Comparison of ENCODE assay signal across 12 cellular contexts in the genomic region with DNA sequence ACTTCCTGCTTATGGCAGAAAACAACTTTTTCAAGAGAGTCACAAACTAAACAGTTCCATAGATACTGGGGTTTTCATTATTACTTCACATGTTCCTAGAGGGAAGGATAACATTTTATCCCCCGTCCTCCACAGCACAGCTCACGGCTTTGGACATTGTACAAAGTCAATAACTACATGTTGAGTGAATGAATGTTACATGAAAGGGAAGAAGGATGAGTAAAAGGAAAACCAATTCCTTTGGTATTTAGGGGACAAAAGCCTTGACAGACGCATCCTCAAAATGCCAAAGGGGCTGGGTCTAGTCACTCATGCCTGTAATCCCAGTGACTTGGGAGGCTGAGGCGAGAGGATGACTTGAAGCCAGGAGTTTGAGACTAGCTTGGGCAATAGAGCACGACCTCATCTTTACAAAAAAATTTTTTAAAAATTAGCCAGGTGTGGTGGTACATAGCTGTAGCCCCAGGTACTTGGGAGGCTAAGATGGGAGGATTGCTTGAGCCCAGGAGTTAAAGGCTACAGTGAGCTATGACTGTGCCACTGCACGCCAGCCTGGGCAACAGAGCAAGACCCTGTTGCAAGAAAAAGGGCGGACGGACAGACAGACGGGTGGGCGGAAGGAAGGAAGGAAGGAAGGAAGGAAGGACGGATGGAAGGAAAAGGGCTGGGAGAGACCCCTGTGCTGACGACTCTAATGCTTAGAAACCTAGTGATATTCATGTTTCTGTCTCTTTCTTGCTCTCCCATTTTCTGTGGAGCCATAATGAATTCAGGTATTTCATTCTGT. TPM values are rescaled to one million over a fixed set of nuclear protein-coding genes. Genes with fewer than 3 reads are reported as not detected.
DNase-seq lines count a peak whose midpoint lies in the region; ATAC-seq and TF ChIP-seq lines count a peak whose summit lies in the region.
"Had no signal": no experiment of that assay in that cellular context is flagged by ENCODE, and none has a peak within 500 bp of the region (broad histone marks: within the 10 kb centered on the region; RNA-seq: fewer than 3 reads in every experiment).

No MANE protein-coding gene starts in this region.

- H3K27ac Mint-ChIP-seq in MCF 10A (ENCODE audit: low read depth, unreplicated experiment) = peak overlapping the region; percentile 95

- no TSS peak for BruUV-seq in MCF 10A (replicated peaks; lab: Mats Ljungman, UMichigan)

- no peak for ATAC-seq in heart right ventricle
- ATAC-seq in left cardiac atrium = no peak
- no peak for ATAC-seq in upper lobe of right lung
- ATAC-seq in HG03457 (IDR thresholded peaks at IDR 0.05; ENCODE audit: unreplicated experiment) = no peak

- H3K36me3 ChIP-seq in heart right ventricle (peaks cover 0 to 98% (median 32%) of the 10 kb centered on the region in 9 donors), mesodermal cell (ENCODE audit: control insufficient read depth, insufficient read depth, low read length) (peaks cover 55% of the 10 kb centered on the region), upper lobe of right lung (peaks cover 97% of the 10 kb centered on the region)

- TF ChIP-seq CTCF in heart right ventricle (IDR thresholded peaks at IDR 0.05) = no peak
- no peak for TF ChIP-seq CTCF in MCF 10A (IDR thresholded peaks at IDR 0.05; ENCODE audit: unreplicated experiment)
- TF ChIP-seq CTCF in upper lobe of right lung (IDR thresholded peaks at IDR 0.05) = no peak

- DNase-seq in heart right ventricle (no peak), left cardiac atrium (no peak), MCF 10A (ENCODE audit: unreplicated experiment) (no peak), upper lobe of right lung (no peak), DMS 273 treated with DMSO at 0.1 percent for 48 hours (lab: John Stamatoyannopoulos, UW) (no peak)
- no peak for DNase-seq in activated T-cell treated with anti-CD3 and anti-CD28 coated beads, Interleukin-2, amount 50 U/mL, for 1 hour
- DNase-seq: BE2C, H7, NCI-H2171 treated with DMSO at 0.1 percent for 48 hours had no signal

- no peaks in the 10 kb centered on the region for H3K27me3 Mint-ChIP-seq in MCF 10A (ENCODE audit: insufficient read depth, unreplicated experiment)

- H3K4me3 ChIP-seq in heart right ventricle (no peak overlapping the region), mesodermal cell (ENCODE audit: extremely low read depth, insufficient read depth, low read length, poor library complexity, severe bottlenecking) (no peak overlapping the region), upper lobe of right lung (no peak overlapping the region)

- CTCF ChIA-PET in MCF 10A (lab: Yijun Ruan, JAX) = interaction anchor here (0.6 to 27.4 kb wide), 11 partner anchors 12 to 752 kb away, joined by 3 to 566 read pairs (median 3); a partner anchor contains a TSS

- H3K9me3 ChIP-seq in heart right ventricle (no peaks in the 10 kb centered on the region), mesodermal cell (ENCODE audit: control insufficient read depth, low read length) (no peaks in the 10 kb centered on the region), upper lobe of right lung (no peaks in the 10 kb centered on the region)
- H3K9me3 ChIP-seq: BE2C had no signal

- peak overlapping the region in 9 of 10 donors; percentile 58 to 91 (median 71) for H3K27ac ChIP-seq in heart right ventricle
- peak overlapping the region; percentile 97 for H3K27ac ChIP-seq in mesodermal cell (ENCODE audit: low read depth, low read length, severe bottlenecking)
- peak overlapping the region; percentile 45 for H3K27ac ChIP-seq in upper lobe of right lung

- H3K36me3 Mint-ChIP-seq in MCF 10A (ENCODE audit: insufficient read depth, unreplicated experiment) = peaks cover 75% of the 10 kb centered on the region

- H3K9me3 Mint-ChIP-seq in MCF 10A (ENCODE audit: unreplicated experiment) = no peaks in the 10 kb centered on the region

- intact Hi-C loops in heart right ventricle (cut with DNase I) = loop anchor here in 1 of 10 donors (5.0 kb wide), 1 partner anchor 85 kb away; a partner anchor contains a TSS
- intact Hi-C loops in left cardiac atrium (cut with DNase I) = no loop called here
- intact Hi-C loops in MCF 10A (cut with micrococcal nuclease) = no loop called here
- intact Hi-C loops in upper lobe of right lung (cut with DNase I) = no loop called here

- H3K4me1 ChIP-seq in heart right ventricle (peaks cover 38 to 82% (median 67%) of the 10 kb centered on the region in 9 donors), mesodermal cell (ENCODE audit: control insufficient read depth, insufficient read depth, low read length, poor library complexity, severe bottlenecking) (peaks cover 57% of the 10 kb centered on the region), upper lobe of right lung (peaks cover 36% of the 10 kb centered on the region)

- H3K27me3 ChIP-seq in heart right ventricle = no peaks in the 10 kb centered on the region
- no peaks in the 10 kb centered on the region for H3K27me3 ChIP-seq in upper lobe of right lung
- H3K27me3 ChIP-seq: BE2C had no signal

- POLR2A ChIA-PET in MCF 10A (lab: Yijun Ruan, JAX) = interaction anchor here (1.0 to 10.5 kb wide), 19 partner anchors 8 to 146 kb away, joined by 3 to 253 read pairs (median 6); a partner anchor contains a TSS

- no peak overlapping the region for H3K4me3 Mint-ChIP-seq in MCF 10A (ENCODE audit: unreplicated experiment)

- WGBS in heart right ventricle, 2 donors = 80 to 89% methylated on average over 12 of the region's 12 CpGs
- WGBS in mesodermal cell (ENCODE audit: insufficient coverage in 2 of 2), 2 experiments = 95 to 100% methylated on average over 5 to 8 of the region's 12 CpGs

- peaks cover 40% of the 10 kb centered on the region for H3K4me1 Mint-ChIP-seq in MCF 10A (ENCODE audit: insufficient read depth, unreplicated experiment)

RNA-seq across cellular contexts. Expression of a gene that starts 14.6 kb away (rescaled TPM):
- total RNA-seq in heart right ventricle (10 to 100 TPM; 37.1 to 52.1 (median 42.5) TPM), left cardiac atrium (10 to 100 TPM; 46.3 to 49.4 TPM), MCF 10A (2022) (75.3 and 90.1 TPM in 2 replicates), upper lobe of right lung (65.0 TPM)
- polyA plus RNA-seq in heart right ventricle = 10 to 100 TPM; 17.6 to 29.0 TPM
- 33.9 TPM for polyA plus RNA-seq in mesodermal cell (2013, experiment 1 of 2)
- 31.7 TPM for polyA plus RNA-seq in mesodermal cell (2013, experiment 2 of 2)

RNA-seq across cellular contexts. Expression of a gene that starts 30.5 kb away (rescaled TPM):
- total RNA-seq in heart right ventricle (10 to 100 TPM; 10.4 to 15.1 (median 13.1) TPM), left cardiac atrium (10 to 100 TPM; 12.8 to 15.6 TPM), MCF 10A (2022) (26.3 and 27.5 TPM in 2 replicates), upper lobe of right lung (22.5 TPM)
- 1 to 10 TPM; 5.9 to 8.0 TPM for polyA plus RNA-seq in heart right ventricle
- 18.9 TPM for polyA plus RNA-seq in mesodermal cell (2013, experiment 1 of 2)
- polyA plus RNA-seq in mesodermal cell (2013, experiment 2 of 2) = 19.5 TPM

RNA-seq across cellular contexts. Expression of a gene that starts 34.4 kb away (rescaled TPM):
- 10 to 100 TPM; 12.6 to 38.4 (median 24.0) TPM for total RNA-seq in heart right ventricle
- polyA plus RNA-seq in heart right ventricle = 1 to 10 TPM; 6.5 to 8.9 TPM
- 10 to 100 TPM; 23.1 to 23.8 TPM for total RNA-seq in left cardiac atrium
- total RNA-seq in MCF 10A (2022) = 19.2 and 26.5 TPM in 2 replicates
- 42.8 TPM for polyA plus RNA-seq in mesodermal cell (2013, experiment 1 of 2)
- 45.9 TPM for polyA plus RNA-seq in mesodermal cell (2013, experiment 2 of 2)
- total RNA-seq in upper lobe of right lung = 45.8 TPM

RNA-seq across cellular contexts. Expression of a gene that starts 58.1 kb away (rescaled TPM):
- 100 to 1,000 TPM; 119 to 157 (median 147) TPM for total RNA-seq in heart right ventricle
- polyA plus RNA-seq in heart right ventricle = 100 to 1,000 TPM; 222 to 300 TPM
- total RNA-seq in left cardiac atrium = 100 to 1,000 TPM; 134 to 136 TPM
- total RNA-seq in MCF 10A (2022) = 266 and 285 TPM in 2 replicates
- 186 TPM for polyA plus RNA-seq in mesodermal cell (2013, experiment 1 of 2)
- polyA plus RNA-seq in mesodermal cell (2013, experiment 2 of 2) = 173 TPM
- 112 TPM for total RNA-seq in upper lobe of right lung

RNA-seq across cellular contexts. Expression of a gene that starts 59.9 kb away (rescaled TPM):
- 100 to 1,000 TPM in 1 of 10 donors, 10 to 100 TPM in 9; 32.3 to 112 (median 59.7) TPM for total RNA-seq in heart right ventricle
- polyA plus RNA-seq in heart right ventricle = 10 to 100 TPM; 20.7 to 54.1 TPM
- total RNA-seq in left cardiac atrium = 10 to 100 TPM; 30.6 to 82.2 TPM
- total RNA-seq in MCF 10A (2022) = 8.2 and 11.6 TPM in 2 replicates
- 45.9 TPM for polyA plus RNA-seq in mesodermal cell (2013, experiment 1 of 2)
- polyA plus RNA-seq in mesodermal cell (2013, experiment 2 of 2) = 40.1 TPM
- total RNA-seq in upper lobe of right lung = 321 TPM
- total RNA-seq: T-helper 2 cell treated with Interferon-gamma antibody and Interleukin-4, amounts not matched to agents 100 ng/mL and 5 ng/mL, for 36 hours had no signal

Comparison
In these comparisons a context has a peak if more than half of its experiments do, and no peak if none do; other contexts are left out.
1. H3K27ac ChIP-seq: peak in every context shown above with its lines; median percentile 97 in mesodermal cell; 71 in heart right ventricle; 45 in upper lobe of right lung.